Comparison of ENCODE assay signal across 6 cellular contexts in genomic region chr6:45739058-45739457, GRCh38.
"Had no signal": no experiment of that assay in that cellular context is flagged by ENCODE, and none has a peak within 500 bp of the region (broad histone marks: within the 10 kb centered on the region; RNA-seq: fewer than 3 reads in every experiment).

No MANE protein-coding gene starts in this region.

- FAIRE-seq: HTR-8/SVneo had no signal

- H3K9ac ChIP-seq: KMS-11 had no signal

- H3K27ac ChIP-seq: HL-60, KMS-11 had no signal

- DNase-seq: IMR-90, KBM-7, KG1 had no signal
